Comparison of ENCODE assay signal across 9 cellular contexts in the genomic region with DNA sequence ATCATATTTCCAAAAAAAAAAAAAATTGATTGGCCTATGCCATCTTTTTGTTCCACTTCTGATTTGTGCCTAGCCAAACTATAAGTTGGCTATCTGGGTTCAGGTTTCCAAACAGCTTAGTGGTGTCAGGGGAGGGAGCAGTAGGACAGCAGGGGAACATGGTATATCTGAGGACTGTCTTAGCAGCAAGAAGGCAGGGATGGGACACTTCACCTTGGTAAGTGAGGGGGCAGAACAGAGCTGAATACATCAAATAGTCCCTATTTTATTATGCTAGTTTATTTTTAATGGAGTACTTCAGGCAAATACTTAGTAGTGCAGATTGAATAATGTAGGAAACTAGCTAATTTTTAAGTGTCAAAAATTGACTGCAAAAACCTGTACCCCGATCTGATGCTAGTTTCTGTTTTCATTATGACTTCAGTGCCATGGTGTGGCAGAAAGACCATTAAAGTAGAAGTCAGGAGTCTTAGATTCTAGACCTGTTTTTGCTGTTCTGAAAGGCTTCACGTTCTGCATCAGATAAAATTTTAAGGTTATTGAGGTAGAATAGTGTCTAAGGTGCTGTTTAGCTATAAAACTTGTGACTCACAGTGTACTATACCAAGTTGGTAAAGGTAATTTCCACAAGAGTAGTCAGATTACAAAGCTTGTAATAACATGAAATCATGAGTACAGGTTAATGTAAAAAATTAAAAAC. TPM values are rescaled to one million over a fixed set of nuclear protein-coding genes. Genes with fewer than 3 reads are reported as not detected.
DNase-seq lines count a peak whose midpoint lies in the region; ATAC-seq and TF ChIP-seq lines count a peak whose summit lies in the region.
"Had no signal": no experiment of that assay in that cellular context is flagged by ENCODE, and none has a peak within 500 bp of the region (broad histone marks: within the 10 kb centered on the region; RNA-seq: fewer than 3 reads in every experiment).

No MANE protein-coding gene starts in this region.

- no peaks in the 10 kb centered on the region for H3K9me3 ChIP-seq in prostate gland

- H3K27me3 ChIP-seq in prostate gland (replicated peaks; ENCODE audit: insufficient read depth): no peaks in the 10 kb centered on the region

- H3K4me1 Mint-ChIP-seq in activated T-cell treated with anti-CD3 and anti-CD28 coated beads, Interleukin-2, amount 50 U/mL, for 24 hours (ENCODE audit: low read depth): peaks cover 76% of the 10 kb centered on the region
- H3K4me1 Mint-ChIP-seq in activated CD4-positive, alpha-beta memory T cell treated with anti-CD3 and anti-CD28 coated beads, Interleukin-2, amount 10 ng/mL, durations not matched to agents 7 days and 5 days: peaks cover 57% of the 10 kb centered on the region

- peaks cover 20% of the 10 kb centered on the region for H3K36me3 Mint-ChIP-seq in activated T-cell treated with anti-CD3 and anti-CD28 coated beads, Interleukin-2, amount 50 U/mL, for 24 hours (ENCODE audit: low read depth)
- H3K36me3 Mint-ChIP-seq in activated CD4-positive, alpha-beta memory T cell treated with anti-CD3 and anti-CD28 coated beads, Interleukin-2, amount 10 ng/mL, durations not matched to agents 7 days and 5 days (ENCODE audit: low read depth): peaks cover 21% of the 10 kb centered on the region

- no peak for TF ChIP-seq CTCF in prostate gland (IDR thresholded peaks at IDR 0.05)

- no peak for TF ChIP-seq POLR2A in prostate gland (IDR thresholded peaks at IDR 0.05)

- DNase-seq in activated T-cell treated with anti-CD3 and anti-CD28 coated beads, Interleukin-2, amount 50 U/mL, for 24 hours: no peak
- no peak for DNase-seq in activated T-cell treated with anti-CD3 and anti-CD28 coated beads for 4 hours
- DNase-seq in activated CD4-positive, alpha-beta memory T cell treated with anti-CD3 and anti-CD28 coated beads, Interleukin-2, amount 10 ng/mL, durations not matched to agents 7 days and 5 days: peak; percentile 20
- no peak for DNase-seq in prostate gland (ENCODE audit: low spot score)
- DNase-seq in NCI-H82 treated with DMSO at 0.1 percent for 48 hours (lab: John Stamatoyannopoulos, UW; ENCODE audit: unreplicated experiment): no peak
- DNase-seq in activated gamma-delta T cell treated with Interleukin-2 at 50 U/mL for 16 hours: no peak
- DNase-seq in SIG-M5 (lab: John Stamatoyannopoulos, UW): no peak

- H3K27ac Mint-ChIP-seq in activated T-cell treated with anti-CD3 and anti-CD28 coated beads, Interleukin-2, amount 50 U/mL, for 24 hours: peak overlapping the region; percentile 95
- H3K27ac Mint-ChIP-seq in activated CD4-positive, alpha-beta memory T cell treated with anti-CD3 and anti-CD28 coated beads, Interleukin-2, amount 10 ng/mL, durations not matched to agents 7 days and 5 days: peak overlapping the region; percentile 96
- H3K27ac Mint-ChIP-seq: nephron had no signal

- no peaks in the 10 kb centered on the region for H3K36me3 ChIP-seq in prostate gland

- CTCF ChIA-PET in activated CD4-positive, alpha-beta memory T cell treated with anti-CD3 and anti-CD28 coated beads, Interleukin-2, amount 10 ng/mL, durations not matched to agents 7 days and 5 days (lab: Charles Lee): interaction anchor here (0.6 to 1.9 kb wide), 14 partner anchors 8 to 294 kb away, joined by 3 to 8 read pairs (median 4); a partner anchor contains a TSS

- H3K27me3 Mint-ChIP-seq in activated T-cell treated with anti-CD3 and anti-CD28 coated beads, Interleukin-2, amount 50 U/mL, for 24 hours: no peaks in the 10 kb centered on the region
- no peaks in the 10 kb centered on the region for H3K27me3 Mint-ChIP-seq in activated CD4-positive, alpha-beta memory T cell treated with anti-CD3 and anti-CD28 coated beads, Interleukin-2, amount 10 ng/mL, durations not matched to agents 7 days and 5 days

- POLR2A ChIA-PET in activated CD4-positive, alpha-beta memory T cell treated with anti-CD3 and anti-CD28 coated beads, Interleukin-2, amount 10 ng/mL, durations not matched to agents 7 days and 5 days (lab: Charles Lee): interaction anchor here (0.7 to 3.7 kb wide), 22 partner anchors 8 to 403 kb away, joined by 3 to 83 read pairs (median 5); a partner anchor contains a TSS

- H3K4me3 Mint-ChIP-seq in activated T-cell treated with anti-CD3 and anti-CD28 coated beads, Interleukin-2, amount 50 U/mL, for 24 hours: peak overlapping the region; percentile 78
- peak overlapping the region; percentile 73 for H3K4me3 Mint-ChIP-seq in activated CD4-positive, alpha-beta memory T cell treated with anti-CD3 and anti-CD28 coated beads, Interleukin-2, amount 10 ng/mL, durations not matched to agents 7 days and 5 days

- ATAC-seq in HG03060 (IDR thresholded peaks at IDR 0.05; ENCODE audit: low read depth, unreplicated experiment): peak; percentile 38

- H3K9me3 Mint-ChIP-seq in activated T-cell treated with anti-CD3 and anti-CD28 coated beads, Interleukin-2, amount 50 U/mL, for 24 hours: no peaks in the 10 kb centered on the region
- no peaks in the 10 kb centered on the region for H3K9me3 Mint-ChIP-seq in activated CD4-positive, alpha-beta memory T cell treated with anti-CD3 and anti-CD28 coated beads, Interleukin-2, amount 10 ng/mL, durations not matched to agents 7 days and 5 days
- H3K9me3 Mint-ChIP-seq: nephron had no signal

- peaks cover 4% of the 10 kb centered on the region for H3K4me1 ChIP-seq in prostate gland (replicated peaks)

- peak overlapping the region; percentile 34 to 71 for H3K27ac ChIP-seq in prostate gland

- H3K4me3 ChIP-seq in prostate gland: no peak overlapping the region

- intact Hi-C loops in prostate gland (cut with DNase I): no loop called here

- 24% methylated on average over 2 of the region's 2 CpGs for WGBS in prostate gland

RNA-seq across cellular contexts. Expression of a gene that starts 38.4 kb away (rescaled TPM):
- 10 to 100 TPM; 17.9 to 18.5 TPM for total RNA-seq in activated CD4-positive, alpha-beta memory T cell treated with anti-CD3 and anti-CD28 coated beads, Interleukin-2, amount 10 ng/mL, durations not matched to agents 7 days and 5 days
- total RNA-seq in prostate gland: 10 to 100 TPM; 23.0 to 35.2 TPM
